ENCODE assay signal across 18 cellular contexts in the genomic region with DNA sequence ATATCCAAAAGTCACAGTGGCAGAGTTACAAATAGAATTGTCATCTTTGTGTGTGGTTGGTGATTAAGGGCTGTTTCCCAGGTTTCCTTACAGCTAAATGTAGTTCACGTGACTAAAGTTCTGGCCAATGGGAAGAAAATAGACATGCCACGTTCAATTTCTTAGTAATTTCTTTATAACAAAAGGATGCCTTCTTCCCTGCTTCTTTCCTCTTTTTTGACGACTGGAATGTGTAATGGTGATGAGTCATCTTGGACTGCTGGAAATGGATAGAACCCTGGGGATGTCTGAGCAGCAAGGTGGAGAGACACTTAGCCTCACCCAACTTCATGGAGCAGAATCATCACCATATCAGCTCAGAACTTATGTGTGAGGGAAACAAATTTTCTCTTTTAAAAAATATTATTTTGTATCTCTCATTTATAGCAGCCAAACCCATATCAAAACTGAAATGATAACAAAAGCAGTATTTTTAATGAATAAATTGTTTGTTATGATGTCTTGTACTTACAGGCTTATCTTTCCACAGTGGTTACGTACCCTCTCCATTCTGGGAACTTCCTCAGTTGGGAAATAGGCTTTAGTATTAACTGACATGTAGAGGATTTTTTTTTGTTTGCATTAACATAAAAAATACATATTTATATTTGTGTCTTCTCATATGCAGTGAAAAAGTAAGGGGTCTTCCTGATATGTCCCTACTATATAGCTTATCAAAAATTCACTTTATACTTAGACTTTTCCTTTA.
DNase-seq lines count a peak whose midpoint lies in the region; ATAC-seq, FAIRE-seq and TF ChIP-seq lines count a peak whose summit lies in the region.
"Had no signal": no experiment of that assay in that cellular context is flagged by ENCODE, and none has a peak within 500 bp of the region (broad histone marks: within the 10 kb centered on the region; RNA-seq: fewer than 3 reads in every experiment).

No MANE protein-coding gene starts in this region.

- WGBS in right lobe of liver (ENCODE audit: insufficient coverage, low coverage, low lambda C conversion rate, missing lambda C conversion rate): 25% methylated on average over 4 of the region's 4 CpGs
- 58 to 62% methylated on average over 4 of the region's 4 CpGs for WGBS in transverse colon (ENCODE audit: low coverage in 1 of 2), 2 donors

- peak; percentile 77 for DNase-seq in EL
- DNase-seq in PC-3: peak; percentile 66
- peak; percentile 6 for DNase-seq in endothelial cell of umbilical vein (ENCODE audit: low read depth, low spot score)
- DNase-seq in neural progenitor cell (ENCODE audit: low spot score): no peak
- DNase-seq in right lobe of liver: no peak
- no peak for DNase-seq in transverse colon
- DNase-seq in NCI-H748 treated with DMSO at 0.1 percent for 48 hours (lab: John Stamatoyannopoulos, UW): no peak
- DNase-seq: GDM1; head of caudate nucleus; naive thymus-derived CD4-positive, alpha-beta T cell; NCI-H1048; NCI-H2171 treated with DMSO at 0.1 percent for 48 hours; retina; stimulated activated CD4-positive, alpha-beta T cell treated with anti-CD3 and anti-CD28 coated beads, Interleukin-2, amount 100 ng/mL, for 24 hours had no signal

- intact Hi-C loops in PC-3 (cut with micrococcal nuclease) (no loop called here), endothelial cell of umbilical vein (cut with micrococcal nuclease) (no loop called here), right lobe of liver (cut with DNase I) (no loop called here), transverse colon (cut with DNase I; ENCODE audit: low total_unique reads) (no loop called here)

- no peak overlapping the region for H3K9ac ChIP-seq in PC-3 (ENCODE audit: low read length)
- no peak overlapping the region for H3K9ac ChIP-seq in endothelial cell of umbilical vein (replicated peaks; ENCODE audit: extremely low read depth, insufficient read depth, low read length)
- H3K9ac ChIP-seq in neural progenitor cell: no peak overlapping the region

- H4K20me1 ChIP-seq in PC-3 (ENCODE audit: low read length) (no peaks in the 10 kb centered on the region), endothelial cell of umbilical vein (replicated peaks; ENCODE audit: control insufficient read depth, extremely low read depth, insufficient read depth, low read length) (no peaks in the 10 kb centered on the region), neural progenitor cell (ENCODE audit: low read depth) (no peaks in the 10 kb centered on the region)

- 0 out of 2 replicates have a peak, but pooled peaks cover 7% of the 10 kb centered on the region for H3K4me1 ChIP-seq in PC-3 (ENCODE audit: insufficient read depth, low read length)
- H3K4me1 ChIP-seq in endothelial cell of umbilical vein (ENCODE audit: control insufficient read depth, extremely low read depth, insufficient read depth, low read length): no peaks in the 10 kb centered on the region
- no peaks in the 10 kb centered on the region for H3K4me1 ChIP-seq in neural progenitor cell
- H3K4me1 ChIP-seq in right lobe of liver: no peaks in the 10 kb centered on the region
- no peaks in the 10 kb centered on the region for H3K4me1 ChIP-seq in transverse colon

- H3K27me3 ChIP-seq in PC-3 (ENCODE audit: low read length): no peaks in the 10 kb centered on the region
- H3K27me3 ChIP-seq in endothelial cell of umbilical vein (ENCODE audit: control insufficient read depth in 2 of 2, insufficient read depth in 2 of 2, low read length in 2 of 2): no peaks in the 10 kb centered on the region
- no peaks in the 10 kb centered on the region for H3K27me3 ChIP-seq in neural progenitor cell
- no peaks in the 10 kb centered on the region for H3K27me3 ChIP-seq in right lobe of liver
- no peaks in the 10 kb centered on the region for H3K27me3 ChIP-seq in transverse colon

- H3K9me3 Mint-ChIP-seq in neural progenitor cell: no peaks in the 10 kb centered on the region
- H3K9me3 Mint-ChIP-seq: WTC11 had no signal

- in situ Hi-C loops in transverse colon (cut with MboI; ENCODE audit: low pct_ligation_motif_present in 1 of 4, low pct_unique_long_range_greater_than_20kb in 1 of 4, low sequenced_read_pairs in 3 of 4): no loop called here

- no peaks in the 10 kb centered on the region for H3K9me2 ChIP-seq in PC-3 (replicated peaks; ENCODE audit: low read length)

- POLR2A ChIA-PET in PC-3 (lab: Charles Lee; ENCODE audit: unreplicated experiment): no interaction called here
- POLR2A ChIA-PET in endothelial cell of umbilical vein (lab: Charles Lee): no interaction called here

- H3K9me3 ChIP-seq in PC-3 (ENCODE audit: low read length) (no peaks in the 10 kb centered on the region), endothelial cell of umbilical vein (replicated peaks; ENCODE audit: control insufficient read depth, insufficient read depth, low read length) (no peaks in the 10 kb centered on the region), neural progenitor cell (ENCODE audit: low read depth) (no peaks in the 10 kb centered on the region), right lobe of liver (no peaks in the 10 kb centered on the region), transverse colon (no peaks in the 10 kb centered on the region)
- H3K9me3 ChIP-seq: thoracic aorta had no signal

- H3K79me2 ChIP-seq in PC-3 (ENCODE audit: low read length): no peaks in the 10 kb centered on the region
- H3K79me2 ChIP-seq in endothelial cell of umbilical vein (ENCODE audit: control insufficient read depth, insufficient read depth, low read length): no peaks in the 10 kb centered on the region
- H3K79me2 ChIP-seq in neural progenitor cell (ENCODE audit: low read depth): no peaks in the 10 kb centered on the region

- no TSS peak for BruUV-seq in PC-3 (replicated peaks; lab: Mats Ljungman, UMichigan)
- no TSS peak for BruUV-seq in endothelial cell of umbilical vein (replicated peaks; lab: Mats Ljungman, UMichigan)

- CTCF ChIA-PET in PC-3 (lab: Charles Lee): no interaction called here
- CTCF ChIA-PET in endothelial cell of umbilical vein (lab: Charles Lee): no interaction called here

- no peaks in the 10 kb centered on the region for H3K9me1 ChIP-seq in endothelial cell of umbilical vein (replicated peaks; ENCODE audit: control insufficient read depth, extremely low read depth, insufficient read depth, low read length)

- no peaks in the 10 kb centered on the region for H3K36me3 ChIP-seq in PC-3 (ENCODE audit: low read depth, low read length)
- no peaks in the 10 kb centered on the region for H3K36me3 ChIP-seq in endothelial cell of umbilical vein (ENCODE audit: control insufficient read depth in 2 of 2, extremely low read depth in 1 of 2, insufficient read depth in 2 of 2, low read length in 2 of 2)
- H3K36me3 ChIP-seq in neural progenitor cell: no peaks in the 10 kb centered on the region
- H3K36me3 ChIP-seq in right lobe of liver: no peaks in the 10 kb centered on the region
- no peaks in the 10 kb centered on the region for H3K36me3 ChIP-seq in transverse colon
- H3K36me3 ChIP-seq: thoracic aorta had no signal

- no peak for TF ChIP-seq POLR2A in endothelial cell of umbilical vein (IDR thresholded peaks at IDR 0.05; ENCODE audit: low read depth, low read length)
- TF ChIP-seq POLR2A in right lobe of liver (IDR thresholded peaks at IDR 0.05): no peak
- no peak for TF ChIP-seq POLR2A in transverse colon (IDR thresholded peaks at IDR 0.05)

- H3K27ac ChIP-seq in PC-3 (ENCODE audit: low read length): no peak overlapping the region
- H3K27ac ChIP-seq in endothelial cell of umbilical vein (ENCODE audit: insufficient read depth, low read depth, low read length): no peak overlapping the region
- no peak overlapping the region for H3K27ac ChIP-seq in neural progenitor cell
- H3K27ac ChIP-seq in right lobe of liver: no peak overlapping the region
- H3K27ac ChIP-seq in transverse colon: no peak overlapping the region
- H3K27ac ChIP-seq: thoracic aorta had no signal

- H3K27me3 Mint-ChIP-seq in neural progenitor cell (ENCODE audit: insufficient read depth, low read depth): no peaks in the 10 kb centered on the region
- H3K27me3 Mint-ChIP-seq: central memory CD8-positive, alpha-beta T cell; naive thymus-derived CD4-positive, alpha-beta T cell had no signal

- H3K4me3 ChIP-seq in PC-3 (ENCODE audit: low read length) (no peak overlapping the region), endothelial cell of umbilical vein (replicated peaks in 1 of 3; ENCODE audit: insufficient read depth in 1 of 3, low read depth in 1 of 3, low read length in 3 of 3) (no peak overlapping the region), neural progenitor cell (no peak overlapping the region), right lobe of liver (no peak overlapping the region), transverse colon (no peak overlapping the region)
- H3K4me3 ChIP-seq: thoracic aorta had no signal

- FAIRE-seq in endothelial cell of umbilical vein (lab: Jason Lieb, UNC): no peak

- H3K4me3 Mint-ChIP-seq in neural progenitor cell: no peak overlapping the region
- H3K4me3 Mint-ChIP-seq: central memory CD8-positive, alpha-beta T cell; naive thymus-derived CD4-positive, alpha-beta T cell; WTC11 had no signal

- TF ChIP-seq CTCF in PC-3 (conservative IDR thresholded peaks at IDR 0.05; ENCODE audit: low read depth, low read length): no peak
- no peak for TF ChIP-seq CTCF in endothelial cell of umbilical vein (IDR thresholded peaks at IDR 0.05; ENCODE audit: extremely low read depth in 1 of 2, insufficient read depth in 1 of 2, low read depth in 1 of 2, low read length in 2 of 2)
- no peak for TF ChIP-seq CTCF in neural progenitor cell (IDR thresholded peaks at IDR 0.05)
- TF ChIP-seq CTCF in right lobe of liver (IDR thresholded peaks at IDR 0.05): no peak
- no peak for TF ChIP-seq CTCF in transverse colon (IDR thresholded peaks at IDR 0.05)

- H3F3A ChIP-seq in PC-3 (ENCODE audit: low read length, unreplicated experiment) (no peaks in the 10 kb centered on the region), neural progenitor cell (ENCODE audit: low read depth) (no peaks in the 10 kb centered on the region)

- no peaks in the 10 kb centered on the region for H3K36me3 Mint-ChIP-seq in neural progenitor cell
- H3K36me3 Mint-ChIP-seq: naive thymus-derived CD4-positive, alpha-beta T cell; WTC11 had no signal

- dilution Hi-C loops in endothelial cell of umbilical vein (cut with MboI; ENCODE audit: extremely low pct_ligation_motif_present, low sequenced_read_pairs): no loop called here

- no peak overlapping the region for H3K4me2 ChIP-seq in PC-3 (ENCODE audit: low read length)
- no peak overlapping the region for H3K4me2 ChIP-seq in endothelial cell of umbilical vein (ENCODE audit: insufficient read depth, low read length)
- H3K4me2 ChIP-seq in neural progenitor cell: no peak overlapping the region

- H2AFZ ChIP-seq in PC-3 (ENCODE audit: low read length) (no peak overlapping the region), endothelial cell of umbilical vein (ENCODE audit: low read depth, low read length) (no peak overlapping the region), neural progenitor cell (replicated peaks) (peak overlapping the region; percentile 71)

- no peak overlapping the region for H3K27ac Mint-ChIP-seq in neural progenitor cell
- H3K27ac Mint-ChIP-seq: naive thymus-derived CD4-positive, alpha-beta T cell; WTC11 had no signal

- ATAC-seq in PC-3 (peak; percentile 84), right lobe of liver (no peak), GM18858 (IDR thresholded peaks at IDR 0.05; ENCODE audit: unreplicated experiment) (no peak)
- ATAC-seq: naive thymus-derived CD4-positive, alpha-beta T cell; WTC11 had no signal

- H3K4me1 Mint-ChIP-seq in neural progenitor cell: no peaks in the 10 kb centered on the region
- H3K4me1 Mint-ChIP-seq: central memory CD8-positive, alpha-beta T cell; naive thymus-derived CD4-positive, alpha-beta T cell; WTC11 had no signal

- TF ChIP-seq EP300 in transverse colon (IDR thresholded peaks at IDR 0.05; ENCODE audit: low read depth): no peak

Comparison
In these comparisons a context has a peak if more than half of its experiments do, and no peak if none do; other contexts are left out.
1. DNase-seq: peak in EL (single experiment), PC-3 (single experiment) and endothelial cell of umbilical vein (single experiment); none in neural progenitor cell (single experiment), right lobe of liver (0 of 3), transverse colon (single experiment) and NCI-H748 treated with DMSO at 0.1 percent for 48 hours (single experiment).